ENCODE assay signal across 1 cellular context in genomic region chrX:12791253-12792228, GRCh38.
A peak's percentile ranks its signal among the peaks of the same experiment; 100 is the strongest.
TF ChIP-seq lines count a peak whose summit lies in the region.

Gene PRPS2 (plus strand): TSS chrX:12791412. CDS start chrX:12791498, 86 bp downstream.

TF ChIP-seq in HepG2, 621 proteins besides CTCF, POLR2A, EP300 and RAD21 (continued from another document):
- TF ChIP-seq GLI4 (CRISPR knock-in tag; IDR thresholded peaks at IDR 0.05; ENCODE audit: borderline replicate concordance) (no peak), MBNL3 (CRISPR knock-in tag; conservative IDR thresholded peaks at IDR 0.05) (no peak), ZFP62 (CRISPR knock-in tag; IDR thresholded peaks at IDR 0.05) (no peak), ZNF225 (CRISPR knock-in tag; IDR thresholded peaks at IDR 0.05) (no peak), ZNF674 (CRISPR knock-in tag; IDR thresholded peaks at IDR 0.05; ENCODE audit: low read depth) (no peak), SP5 (CRISPR knock-in tag; IDR thresholded peaks at IDR 0.05; ENCODE audit: borderline replicate concordance, low read depth) (0 out of 2 replicates have a peak, but pooled peaks have one; percentile 38), ARNTL (CRISPR knock-in tag; IDR thresholded peaks at IDR 0.05) (no peak), ZBTB40 (IDR thresholded peaks at IDR 0.05) (no peak), ZBTB40 (CRISPR knock-in tag; IDR thresholded peaks at IDR 0.05) (no peak), SUZ12 (IDR thresholded peaks at IDR 0.05; ENCODE audit: low read depth, low read length) (no peak), IRX3 (CRISPR knock-in tag; IDR thresholded peaks at IDR 0.05; ENCODE audit: borderline replicate concordance, low read depth) (no peak), KMT2B (CRISPR knock-in tag; IDR thresholded peaks at IDR 0.05) (no peak), BRF2 (CRISPR knock-in tag; IDR thresholded peaks at IDR 0.05) (no peak), STAT6 (CRISPR knock-in tag; IDR thresholded peaks at IDR 0.05; ENCODE audit: borderline replicate concordance) (no peak), CBX1 (IDR thresholded peaks at IDR 0.05; ENCODE audit: low read depth) (no peak), ZNF430 (CRISPR knock-in tag; IDR thresholded peaks at IDR 0.05) (0 out of 2 replicates have a peak, but pooled peaks have one; percentile 38), ZNF280D (CRISPR knock-in tag; IDR thresholded peaks at IDR 0.05) (no peak), SAP130 (CRISPR knock-in tag; IDR thresholded peaks at IDR 0.05; ENCODE audit: low read depth) (0 out of 2 replicates have a peak, but pooled peaks have one; percentile 11), AHR (CRISPR knock-in tag; IDR thresholded peaks at IDR 0.05) (no peak)
- TF ChIP-seq, protein P1, sequence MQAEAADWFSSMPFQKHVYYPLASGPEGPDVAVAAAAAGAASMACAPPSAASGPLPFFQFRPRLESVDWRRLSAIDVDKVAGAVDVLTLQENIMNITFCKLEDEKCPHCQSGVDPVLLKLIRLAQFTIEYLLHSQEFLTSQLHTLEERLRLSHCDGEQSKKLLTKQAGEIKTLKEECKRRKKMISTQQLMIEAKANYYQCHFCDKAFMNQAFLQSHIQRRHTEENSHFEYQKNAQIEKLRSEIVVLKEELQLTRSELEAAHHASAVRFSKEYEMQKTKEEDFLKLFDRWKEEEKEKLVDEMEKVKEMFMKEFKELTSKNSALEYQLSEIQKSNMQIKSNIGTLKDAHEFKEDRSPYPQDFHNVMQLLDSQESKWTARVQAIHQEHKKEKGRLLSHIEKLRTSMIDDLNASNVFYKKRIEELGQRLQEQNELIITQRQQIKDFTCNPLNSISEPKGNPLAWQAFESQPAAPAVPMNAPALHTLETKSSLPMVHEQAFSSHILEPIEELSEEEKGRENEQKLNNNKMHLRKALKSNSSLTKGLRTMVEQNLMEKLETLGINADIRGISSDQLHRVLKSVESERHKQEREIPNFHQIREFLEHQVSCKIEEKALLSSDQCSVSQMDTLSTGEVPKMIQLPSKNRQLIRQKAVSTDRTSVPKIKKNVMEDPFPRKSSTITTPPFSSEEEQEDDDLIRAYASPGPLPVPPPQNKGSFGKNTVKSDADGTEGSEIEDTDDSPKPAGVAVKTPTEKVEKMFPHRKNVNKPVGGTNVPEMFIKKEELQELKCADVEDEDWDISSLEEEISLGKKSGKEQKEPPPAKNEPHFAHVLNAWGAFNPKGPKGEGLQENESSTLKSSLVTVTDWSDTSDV (CRISPR knock-in tag; IDR thresholded peaks at IDR 0.05), result no peak
- TF ChIP-seq, protein P2, sequence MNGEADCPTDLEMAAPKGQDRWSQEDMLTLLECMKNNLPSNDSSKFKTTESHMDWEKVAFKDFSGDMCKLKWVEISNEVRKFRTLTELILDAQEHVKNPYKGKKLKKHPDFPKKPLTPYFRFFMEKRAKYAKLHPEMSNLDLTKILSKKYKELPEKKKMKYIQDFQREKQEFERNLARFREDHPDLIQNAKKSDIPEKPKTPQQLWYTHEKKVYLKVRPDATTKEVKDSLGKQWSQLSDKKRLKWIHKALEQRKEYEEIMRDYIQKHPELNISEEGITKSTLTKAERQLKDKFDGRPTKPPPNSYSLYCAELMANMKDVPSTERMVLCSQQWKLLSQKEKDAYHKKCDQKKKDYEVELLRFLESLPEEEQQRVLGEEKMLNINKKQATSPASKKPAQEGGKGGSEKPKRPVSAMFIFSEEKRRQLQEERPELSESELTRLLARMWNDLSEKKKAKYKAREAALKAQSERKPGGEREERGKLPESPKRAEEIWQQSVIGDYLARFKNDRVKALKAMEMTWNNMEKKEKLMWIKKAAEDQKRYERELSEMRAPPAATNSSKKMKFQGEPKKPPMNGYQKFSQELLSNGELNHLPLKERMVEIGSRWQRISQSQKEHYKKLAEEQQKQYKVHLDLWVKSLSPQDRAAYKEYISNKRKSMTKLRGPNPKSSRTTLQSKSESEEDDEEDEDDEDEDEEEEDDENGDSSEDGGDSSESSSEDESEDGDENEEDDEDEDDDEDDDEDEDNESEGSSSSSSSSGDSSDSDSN (CRISPR knock-in tag; IDR thresholded peaks at IDR 0.05), result peak; percentile 70; the same call in 1 of the 2 replicates
- TF ChIP-seq, protein P3, sequence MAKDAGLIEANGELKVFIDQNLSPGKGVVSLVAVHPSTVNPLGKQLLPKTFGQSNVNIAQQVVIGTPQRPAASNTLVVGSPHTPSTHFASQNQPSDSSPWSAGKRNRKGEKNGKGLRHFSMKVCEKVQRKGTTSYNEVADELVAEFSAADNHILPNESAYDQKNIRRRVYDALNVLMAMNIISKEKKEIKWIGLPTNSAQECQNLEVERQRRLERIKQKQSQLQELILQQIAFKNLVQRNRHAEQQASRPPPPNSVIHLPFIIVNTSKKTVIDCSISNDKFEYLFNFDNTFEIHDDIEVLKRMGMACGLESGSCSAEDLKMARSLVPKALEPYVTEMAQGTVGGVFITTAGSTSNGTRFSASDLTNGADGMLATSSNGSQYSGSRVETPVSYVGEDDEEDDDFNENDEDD (CRISPR knock-in tag; IDR thresholded peaks at IDR 0.05; ENCODE audit: borderline replicate concordance), result peak; percentile 78; the same call in 1 of the 2 replicates
- TF ChIP-seq, protein P4, sequence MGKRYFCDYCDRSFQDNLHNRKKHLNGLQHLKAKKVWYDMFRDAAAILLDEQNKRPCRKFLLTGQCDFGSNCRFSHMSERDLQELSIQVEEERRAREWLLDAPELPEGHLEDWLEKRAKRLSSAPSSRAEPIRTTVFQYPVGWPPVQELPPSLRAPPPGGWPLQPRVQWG (CRISPR knock-in tag; IDR thresholded peaks at IDR 0.05; ENCODE audit: borderline replicate concordance, low read depth), result no peak
TF ChIP-seq in HepG2: peak in this region for 44.
